In genomic region chr1:10943991-10944730, GRCh38 we compare ENCODE assay signal across 7 cellular contexts.
DNase-seq lines count a peak whose midpoint lies in the region; TF ChIP-seq lines count a peak whose summit lies in the region.

No MANE protein-coding gene starts in this region.

- 35% methylated on average over 23 of the region's 23 CpGs for WGBS in hepatocyte (ENCODE audit: low lambda C conversion rate, missing lambda C conversion rate)
- WGBS in tibial nerve, 2 donors = 6 to 7% methylated on average over 23 of the region's 23 CpGs

- no peak overlapping the region for H2AFZ ChIP-seq in hepatocyte

- DNase-seq in MG63 (peak; percentile 59), SK-N-MC (ENCODE audit: low read depth, low spot score) (no peak), hepatocyte (ENCODE audit: low spot score) (peak; percentile 66), tibial nerve (ENCODE audit: low spot score in 2 of 2) (peak in 1 of 2 donors; percentile 48), MV-4-11 (lab: John Stamatoyannopoulos, UW) (no peak), NK-92 (lab: John Stamatoyannopoulos, UW; ENCODE audit: unreplicated experiment) (no peak), endothelial cell (ENCODE audit: low spot score) (no peak)

- no peaks in the 10 kb centered on the region for H4K20me1 ChIP-seq in hepatocyte (ENCODE audit: insufficient read depth, poor library complexity, severe bottlenecking)

- no peaks in the 10 kb centered on the region for H3K79me2 ChIP-seq in hepatocyte

- H3K4me2 ChIP-seq in hepatocyte = peak overlapping the region; percentile 75

- H3K4me1 Mint-ChIP-seq in endothelial cell (ENCODE audit: unreplicated experiment) = no peaks in the 10 kb centered on the region

- no peaks in the 10 kb centered on the region for H3K9me3 Mint-ChIP-seq in endothelial cell (ENCODE audit: unreplicated experiment)

- H3K27ac Mint-ChIP-seq in endothelial cell (ENCODE audit: unreplicated experiment) = no peak overlapping the region

- peaks cover 8% of the 10 kb centered on the region for H3K27me3 Mint-ChIP-seq in endothelial cell (ENCODE audit: unreplicated experiment)

- H3K4me3 Mint-ChIP-seq in endothelial cell (ENCODE audit: unreplicated experiment) = no peak overlapping the region

- H3K4me3 ChIP-seq in MG63 (peak overlapping the region; percentile 30), SK-N-MC (peak overlapping the region; percentile 61), hepatocyte (no peak overlapping the region), tibial nerve (peak overlapping the region in 3 of 4 donors; percentile 8 to 42 (median 24))

- H3K36me3 Mint-ChIP-seq in endothelial cell (ENCODE audit: low read depth, unreplicated experiment) = no peaks in the 10 kb centered on the region

- TF ChIP-seq EP300 in tibial nerve (IDR thresholded peaks at IDR 0.05) = no peak

- no peaks in the 10 kb centered on the region for H3K9me2 ChIP-seq in hepatocyte (replicated peaks; ENCODE audit: insufficient read depth)

- H3K27me3 ChIP-seq in MG63 (no peaks in the 10 kb centered on the region), hepatocyte (no peaks in the 10 kb centered on the region), tibial nerve (peaks cover 0 to 4% of the 10 kb centered on the region in 2 donors)

- H3K4me1 ChIP-seq in hepatocyte (ENCODE audit: insufficient read depth) (peaks cover 33% of the 10 kb centered on the region), tibial nerve (peaks cover 0 to 49% (median 8%) of the 10 kb centered on the region in 4 donors)

- no peak for TF ChIP-seq CTCF in hepatocyte (IDR thresholded peaks at IDR 0.05; ENCODE audit: poor library complexity)
- no peak for TF ChIP-seq CTCF in tibial nerve (IDR thresholded peaks at IDR 0.05)
- no peak for TF ChIP-seq CTCF in endothelial cell (IDR thresholded peaks at IDR 0.05; ENCODE audit: unreplicated experiment)

- peak overlapping the region; percentile 45 for H3K9ac ChIP-seq in SK-N-MC (ENCODE audit: insufficient read length)

- H3K27ac ChIP-seq in SK-N-MC = peak overlapping the region; percentile 19; the same call in 1 of the 2 replicates
- no peak overlapping the region for H3K27ac ChIP-seq in hepatocyte
- H3K27ac ChIP-seq in tibial nerve = peak overlapping the region in 1 of 4 donors; percentile 29

- H3K9me3 ChIP-seq in MG63 (no peaks in the 10 kb centered on the region), SK-N-MC (ENCODE audit: low read depth, low read length) (no peaks in the 10 kb centered on the region), hepatocyte (ENCODE audit: low read depth) (no peaks in the 10 kb centered on the region), tibial nerve (no peaks in the 10 kb centered on the region)

- TF ChIP-seq POLR2A in tibial nerve (IDR thresholded peaks at IDR 0.05) = no peak

- H3K36me3 ChIP-seq in MG63 (no peaks in the 10 kb centered on the region), SK-N-MC (ENCODE audit: insufficient read depth, low read length) (no peaks in the 10 kb centered on the region), hepatocyte (replicated peaks; ENCODE audit: insufficient read depth, low read depth) (no peaks in the 10 kb centered on the region), tibial nerve (no peaks in the 10 kb centered on the region)

Comparison
In these comparisons a context has a peak if more than half of its experiments do, and no peak if none do; other contexts are left out.
1. DNase-seq: peak in MG63 (single experiment) and hepatocyte (single experiment); none in SK-N-MC (single experiment), MV-4-11 (single experiment), NK-92 (single experiment) and endothelial cell (single experiment).